ENCODE assay signal across 26 cellular contexts in genomic region chr1:25746299-25747045, GRCh38.
"Had no signal": no experiment of that assay in that cellular context is flagged by ENCODE, and none has a peak within 500 bp of the region (broad histone marks: within the 10 kb centered on the region; RNA-seq: fewer than 3 reads in every experiment).

No MANE protein-coding gene starts in this region.

- DNase-seq: dorsolateral prefrontal cortex; effector CD4-positive, alpha-beta T cell; hypothalamus; immature natural killer cell; islet precursor cell; kidney glomerular epithelial cell; mesenchymal stem cell; naive B cell; nephron progenitor cell; occipital lobe; stimulated activated CD4-positive, alpha-beta T cell treated with anti-CD3 and anti-CD28 coated beads, Interleukin-12 subunit alpha, Interleukin-12 subunit beta, amount 100 ng/mL, for 4 hours; stimulated activated CD4-positive, alpha-beta T cell treated with anti-CD3 and anti-CD28 coated beads, Interleukin-1b, Interleukin-23, amount 100 ng/mL, for 48 hours; stimulated activated CD4-positive, alpha-beta T cell treated with anti-CD3 and anti-CD28 coated beads, Interleukin-4, amount 100 ng/mL, for 1 hour; stimulated activated CD8-positive, alpha-beta memory T cell treated with anti-CD3 and anti-CD28 coated beads, Interleukin-4, amount 100 ng/mL, for 48 hours; stimulated activated naive CD4-positive, alpha-beta T cell treated with Interleukin-2 at 50 U/mL for 16 hours; stomach; tibial artery had no signal

- H3K27me3 ChIP-seq: dorsolateral prefrontal cortex, pancreas, stomach, tibial artery had no signal

- H3K9me3 Mint-ChIP-seq: immature natural killer cell, mesothelial cell of epicardium, naive B cell, nephron progenitor cell, type B pancreatic cell had no signal

- H3K27ac Mint-ChIP-seq: immature natural killer cell, mesothelial cell of epicardium, nephron progenitor cell, progenitor cell of endocrine pancreas, type B pancreatic cell had no signal

- H3K4me2 ChIP-seq: smooth muscle cell had no signal

- FAIRE-seq: colon, frontal cortex, pancreas had no signal

- H3K4me1 Mint-ChIP-seq: immature natural killer cell, naive B cell had no signal

- H3K4me3 Mint-ChIP-seq: immature natural killer cell, mesothelial cell of epicardium, naive B cell, nephron progenitor cell, type B pancreatic cell had no signal

- H3K27ac ChIP-seq: pancreas had no signal

- H3K4me3 ChIP-seq: dorsolateral prefrontal cortex, mucosa of descending colon, pancreas, smooth muscle cell, stomach, tibial artery had no signal

- H3K36me3 ChIP-seq: pancreas, tibial artery had no signal

- ATAC-seq: mucosa of descending colon, pancreas, sciatic nerve had no signal

- H3K36me3 Mint-ChIP-seq: mesothelial cell of epicardium, naive B cell, type B pancreatic cell had no signal

- H3K9me3 ChIP-seq: mucosa of descending colon, pancreas, stomach, tibial artery had no signal
